ENCODE assay signal across 11 cellular contexts in the genomic region with DNA sequence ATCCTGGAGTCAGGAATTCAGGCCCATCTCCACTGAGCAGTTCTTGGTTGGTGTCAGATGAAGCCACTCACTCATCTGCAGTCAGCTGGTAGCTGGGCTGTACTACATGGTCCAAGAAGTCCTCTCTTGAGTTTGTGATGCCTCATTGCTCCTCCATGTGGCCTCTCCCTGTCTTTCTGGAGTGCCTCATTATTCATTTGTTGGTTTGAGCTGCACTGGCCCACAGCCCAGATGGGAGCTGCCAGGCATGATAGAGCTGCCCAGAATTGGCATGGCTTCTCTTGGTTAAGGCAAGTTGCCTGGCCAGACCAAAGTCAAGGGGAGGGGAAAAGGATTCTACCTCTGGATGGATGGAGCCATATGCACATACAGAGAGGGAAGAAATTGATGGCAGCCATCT. TPM values are rescaled to one million over a fixed set of nuclear protein-coding genes. Genes with fewer than 3 reads are reported as not detected.
DNase-seq lines count a peak whose midpoint lies in the region; ATAC-seq and TF ChIP-seq lines count a peak whose summit lies in the region.
"Had no signal": no experiment of that assay in that cellular context is flagged by ENCODE, and none has a peak within 500 bp of the region (broad histone marks: within the 10 kb centered on the region; RNA-seq: fewer than 3 reads in every experiment).

No MANE protein-coding gene starts in this region.

- H3K27ac ChIP-seq in psoas muscle = peak overlapping the region; percentile 25
- H3K27ac ChIP-seq: transverse colon had no signal

- DNase-seq in H4 (ENCODE audit: low spot score) (peak; percentile 71), NCI-H510A (lab: John Stamatoyannopoulos, UW) (peak; percentile 44), psoas muscle (peak; percentile 64 to 77), GM10266 (ENCODE audit: extremely low spot score) (no peak), NOMO-1 treated with DMSO at 0.1 percent for 48 hours (lab: John Stamatoyannopoulos, UW; ENCODE audit: unreplicated experiment) (no peak)
- DNase-seq: NCI-H1417 treated with DMSO at 0.1 percent for 48 hours, transverse colon had no signal

- H3K9me3 ChIP-seq in psoas muscle = no peaks in the 10 kb centered on the region
- H3K9me3 ChIP-seq: transverse colon had no signal

- H3K36me3 ChIP-seq in psoas muscle (ENCODE audit: insufficient read depth in 1 of 2, low read depth in 1 of 2) = peaks cover 7 to 72% of the 10 kb centered on the region in 2 donors

- H3K4me1 ChIP-seq in psoas muscle = no peaks in the 10 kb centered on the region
- H3K4me1 ChIP-seq: transverse colon had no signal

- H3K27me3 ChIP-seq in psoas muscle (ENCODE audit: insufficient read depth in 3 of 3, low read length in 2 of 3) = no peaks in the 10 kb centered on the region
- H3K27me3 ChIP-seq: transverse colon had no signal

- peak; percentile 95 for ATAC-seq in esophagus mucosa
- ATAC-seq in psoas muscle = peak; percentile 93 to 97 (median 96)
- ATAC-seq in GM18511 (IDR thresholded peaks at IDR 0.05; ENCODE audit: unreplicated experiment) = no peak
- no peak for ATAC-seq in HG03095 (IDR thresholded peaks at IDR 0.05; ENCODE audit: unreplicated experiment)
- ATAC-seq: WTC11 had no signal

- intact Hi-C loops in psoas muscle (cut with DNase I) = no loop called here

- no peak overlapping the region for H3K4me3 ChIP-seq in psoas muscle
- H3K4me3 ChIP-seq: transverse colon had no signal

- no peak for TF ChIP-seq CTCF in psoas muscle (IDR thresholded peaks at IDR 0.05)
- no peak for TF ChIP-seq CTCF in GM10266 (IDR thresholded peaks at IDR 0.05; ENCODE audit: control insufficient read depth, insufficient read depth, low read depth, missing control alignments)

RNA-seq across cellular contexts. Expression of gene PTCD2, which starts 8.0 kb away (rescaled TPM):
- 9.0 and 15.4 TPM in 2 replicates for total RNA-seq in H4 (2014; rRNA removed; shearing (Covaris generic))
- 7.7 TPM for total RNA-seq in esophagus mucosa
- 10 to 100 TPM; 12.5 to 30.8 (median 20.0) TPM for total RNA-seq in psoas muscle
- polyA plus RNA-seq in psoas muscle = 10 to 100 TPM in 1 of 3 donors, 1 to 10 TPM in 2; 6.2 to 12.8 (median 6.6) TPM

RNA-seq across cellular contexts. Expression of gene MRPS27, which starts 8.1 kb away (rescaled TPM):
- total RNA-seq in H4 (2014; rRNA removed; shearing (Covaris generic)) = 81.2 and 88.0 TPM in 2 replicates
- total RNA-seq in esophagus mucosa (63.2 TPM), psoas muscle (10 to 100 TPM; 49.5 to 76.9 (median 65.8) TPM)
- polyA plus RNA-seq in psoas muscle = 10 to 100 TPM; 34.9 to 71.5 (median 40.9) TPM

Comparison
In these comparisons a context has a peak if more than half of its experiments do, and no peak if none do; other contexts are left out.
1. DNase-seq: peak in H4 (single experiment), NCI-H510A (single experiment) and psoas muscle (2 of 2); none in GM10266 (single experiment) and NOMO-1 treated with DMSO at 0.1 percent for 48 hours (single experiment).
2. ATAC-seq: peak in esophagus mucosa (single experiment) and psoas muscle (4 of 4); none in GM18511 (single experiment) and HG03095 (single experiment).